In the genomic region with DNA sequence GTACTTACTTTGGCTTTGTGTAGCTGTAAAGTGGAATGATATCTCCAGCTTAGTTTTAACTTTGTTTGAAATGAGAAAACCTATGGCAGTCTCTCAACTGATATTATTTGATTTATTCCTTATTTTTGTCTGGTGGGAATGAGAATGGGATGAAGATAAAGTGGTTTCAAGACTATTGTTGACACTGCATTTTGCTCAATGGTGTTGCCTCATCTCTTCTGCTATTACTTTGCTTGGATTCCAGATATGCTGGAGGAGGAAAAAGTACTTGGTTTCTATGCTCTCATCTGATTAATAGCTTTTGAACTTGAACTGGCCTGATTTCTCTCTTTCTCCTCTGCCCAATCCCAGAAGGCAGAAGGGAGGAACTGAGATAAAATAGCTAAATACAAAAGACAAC, we compare ENCODE assay signal across 19 cellular contexts.
DNase-seq lines count a peak whose midpoint lies in the region; ATAC-seq, FAIRE-seq and TF ChIP-seq lines count a peak whose summit lies in the region.
"Had no signal": no experiment of that assay in that cellular context is flagged by ENCODE, and none has a peak within 500 bp of the region (broad histone marks: within the 10 kb centered on the region; RNA-seq: fewer than 3 reads in every experiment).

No MANE protein-coding gene starts in this region.

- no peak overlapping the region for H3K56ac ChIP-seq in IMR-90 (ENCODE audit: extremely low read depth, insufficient read depth, low read length)

- H3K18ac ChIP-seq in IMR-90 (ENCODE audit: low read depth, low read length): no peak overlapping the region

- intact Hi-C loops in IMR-90 (cut with micrococcal nuclease): no loop called here

- no peak overlapping the region for H3K4me3 ChIP-seq in IMR-90 (ENCODE audit: insufficient read depth, low read depth, low read length)
- H3K4me3 ChIP-seq: BLaER1 had no signal

- H4K20me1 ChIP-seq in IMR-90 (ENCODE audit: insufficient read depth, low read length): no peaks in the 10 kb centered on the region
- H4K20me1 ChIP-seq: BLaER1 had no signal

- H3K79me1 ChIP-seq in IMR-90 (ENCODE audit: low read depth in 1 of 2, low read length in 2 of 2): no peaks in the 10 kb centered on the region

- H3K4ac ChIP-seq in IMR-90 (ENCODE audit: low read depth, low read length): no peak overlapping the region

- H4K91ac ChIP-seq in IMR-90 (ENCODE audit: insufficient read depth, low read depth, low read length): no peak overlapping the region

- dilution Hi-C loops in IMR-90 (cut with HindIII; ENCODE audit: low sequenced_read_pairs, unreplicated experiment): no loop called here

- no peak overlapping the region for H4K5ac ChIP-seq in IMR-90 (ENCODE audit: low read depth, low read length)

- CTCF ChIA-PET in IMR-90 (lab: Yijun Ruan, JAX): interaction anchor here (0.6 to 1.4 kb wide), 2 partner anchors 18 to 88 kb away, joined by 3 read pairs; no protein-coding TSS in a partner anchor

- no peaks in the 10 kb centered on the region for H3K36me3 ChIP-seq in IMR-90 (ENCODE audit: control insufficient read depth, insufficient read depth, low read length)
- H3K36me3 ChIP-seq: BLaER1 had no signal

- no peak for TF ChIP-seq RAD21 in IMR-90 (IDR thresholded peaks at IDR 0.05; ENCODE audit: low read length)

- H3K23ac ChIP-seq in IMR-90 (ENCODE audit: low read depth, low read length): no peak overlapping the region

- H2BK20ac ChIP-seq in IMR-90 (ENCODE audit: low read depth, low read length): no peak overlapping the region

- TF ChIP-seq CTCF in IMR-90 (conservative IDR thresholded peaks at IDR 0.05; ENCODE audit: low read depth, low read length): no peak
- TF ChIP-seq CTCF in GM10266 (IDR thresholded peaks at IDR 0.05; ENCODE audit: control insufficient read depth, insufficient read depth, low read depth, missing control alignments): no peak

- H2AK5ac ChIP-seq in IMR-90 (ENCODE audit: low read depth, low read length): no peak overlapping the region

- no peak overlapping the region for H3K27ac ChIP-seq in IMR-90 (ENCODE audit: insufficient read depth, low read length)
- H3K27ac ChIP-seq: BLaER1, C4-2B had no signal

- H4K8ac ChIP-seq in IMR-90 (ENCODE audit: low read depth in 2 of 2, low read length in 2 of 2): no peak overlapping the region

- H3K9me1 ChIP-seq in IMR-90 (ENCODE audit: insufficient read depth, low read length): no peaks in the 10 kb centered on the region

- no peak for TF ChIP-seq POLR2A in IMR-90 (IDR thresholded peaks at IDR 0.05; ENCODE audit: low read depth, low read length)

- H3K9me3 ChIP-seq in IMR-90 (ENCODE audit: control insufficient read depth, insufficient read depth, low read length): no peaks in the 10 kb centered on the region
- H3K9me3 ChIP-seq: BLaER1, Caco-2 had no signal

- H3K27me3 ChIP-seq in IMR-90 (ENCODE audit: control insufficient read depth, insufficient read depth, low read length): no peaks in the 10 kb centered on the region
- H3K27me3 ChIP-seq: BLaER1 had no signal

- H3K9ac ChIP-seq in IMR-90 (ENCODE audit: low read depth, low read length): no peak overlapping the region
- H3K9ac ChIP-seq: BLaER1 had no signal

- no peak overlapping the region for H3K14ac ChIP-seq in IMR-90 (replicated peaks; ENCODE audit: low read depth, low read length)

- no peaks in the 10 kb centered on the region for H3K4me1 ChIP-seq in IMR-90 (ENCODE audit: control insufficient read depth, insufficient read depth, low read length)
- H3K4me1 ChIP-seq: BLaER1, Caco-2 had no signal

- no peak for ATAC-seq in IMR-90 (ENCODE audit: low read depth)
- ATAC-seq: CD8-positive, alpha-beta T cell had no signal

- no peak for DNase-seq in IMR-90
- peak; percentile 61 for DNase-seq in amniotic epithelial cell (ENCODE audit: low read depth)
- no peak for DNase-seq in AG20443 (ENCODE audit: low spot score)
- DNase-seq in DMS79 (lab: John Stamatoyannopoulos, UW): no peak
- DNase-seq in GM10266 (ENCODE audit: extremely low spot score): no peak
- DNase-seq: Caco-2; CD4-positive, CD25-positive, alpha-beta regulatory T cell; CD8-positive, alpha-beta T cell; DMS153; EL; GDM1; GOT3; H7; HCEC 1CT had no signal

- H2BK120ac ChIP-seq in IMR-90 (ENCODE audit: low read depth, low read length): no peak overlapping the region

- no peak overlapping the region for H2AK9ac ChIP-seq in IMR-90 (replicated peaks; ENCODE audit: low read depth, low read length, poor library complexity)

- BruUV-seq in IMR-90 (replicated peaks; lab: Mats Ljungman, UMichigan): no TSS peak

- peak; percentile 60 for FAIRE-seq in islet of Langerhans (lab: Jason Lieb, UNC)
- FAIRE-seq: GM12891, GM18507 had no signal

- no peak overlapping the region for H3K4me2 ChIP-seq in IMR-90 (ENCODE audit: low read depth, low read length)
- H3K4me2 ChIP-seq: BLaER1 had no signal

- H2BK5ac ChIP-seq in IMR-90 (ENCODE audit: low read depth, low read length, poor library complexity, severe bottlenecking): no peak overlapping the region

- in situ Hi-C loops in IMR-90 (cut with MboI; ENCODE audit: low sequenced_read_pairs): no loop called here

- H2AFZ ChIP-seq in IMR-90 (replicated peaks; ENCODE audit: low read length, poor library complexity): no peak overlapping the region

- no peak overlapping the region for H2BK15ac ChIP-seq in IMR-90 (ENCODE audit: low read depth, low read length)

- POLR2A ChIA-PET in IMR-90 (lab: Charles Lee; ENCODE audit: unreplicated experiment): no interaction called here

TF ChIP-seq in IMR-90, 13 proteins besides CTCF, POLR2A, EP300 and RAD21:
- TF ChIP-seq NFE2L2 (IDR thresholded peaks at IDR 0.05; ENCODE audit: low read depth, low read length) (no peak), CEBPB (IDR thresholded peaks at IDR 0.05; ENCODE audit: low read depth, low read length) (0 out of 2 replicates have a peak, but pooled peaks have one; percentile 34)
TF ChIP-seq in IMR-90: peak in this region for 1.
